8 cellular contexts compared by ENCODE assay signal in the genomic region with DNA sequence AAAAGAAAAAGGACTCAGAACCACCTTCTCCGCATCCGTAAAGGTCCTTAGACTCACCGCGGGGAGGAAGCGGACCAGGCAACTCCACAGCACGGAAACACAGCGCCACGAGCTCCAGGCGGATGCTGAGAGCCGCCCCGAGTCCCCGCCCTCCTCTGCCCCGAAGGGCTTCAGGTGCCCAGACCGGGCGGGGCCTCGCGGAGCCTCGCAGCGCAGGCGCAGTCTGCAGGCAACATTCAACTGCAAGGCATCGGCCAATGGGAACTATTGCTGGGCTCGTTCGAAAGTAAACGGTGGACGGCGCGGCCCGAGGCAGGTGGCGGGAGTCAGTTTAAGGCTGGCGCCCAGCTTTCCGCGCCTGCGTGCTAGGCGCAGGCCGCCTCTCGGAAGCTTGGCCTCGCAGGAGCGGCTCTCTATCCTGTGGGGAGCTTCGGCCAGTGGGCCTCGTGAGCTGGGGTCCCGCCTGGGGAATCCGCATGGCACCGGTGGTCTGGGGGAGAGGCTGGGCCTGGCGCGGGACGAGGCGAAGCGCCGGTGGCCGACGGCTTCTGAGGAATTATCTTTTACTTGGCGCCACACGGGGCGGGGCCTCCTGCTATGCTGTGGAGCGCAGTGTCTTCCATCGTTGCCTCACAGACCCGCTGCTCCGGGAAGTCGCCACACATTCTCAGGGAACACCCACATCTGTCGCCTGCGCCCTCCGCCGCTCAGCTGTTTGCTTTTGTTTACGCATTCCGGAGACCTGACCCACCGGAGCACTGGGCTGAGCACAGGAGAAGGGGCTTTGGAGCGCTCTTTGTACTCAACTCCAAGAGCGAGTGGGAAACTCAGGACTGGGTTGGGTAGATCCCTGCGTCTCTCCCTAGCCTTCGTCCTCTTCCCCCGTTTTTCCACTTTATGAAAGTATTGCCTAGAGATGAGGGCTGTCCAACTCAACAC. TPM values are rescaled to one million over a fixed set of nuclear protein-coding genes. Genes with fewer than 3 reads are reported as not detected.
DNase-seq lines count a peak whose midpoint lies in the region; ATAC-seq and TF ChIP-seq lines count a peak whose summit lies in the region.

A gene with protein sequence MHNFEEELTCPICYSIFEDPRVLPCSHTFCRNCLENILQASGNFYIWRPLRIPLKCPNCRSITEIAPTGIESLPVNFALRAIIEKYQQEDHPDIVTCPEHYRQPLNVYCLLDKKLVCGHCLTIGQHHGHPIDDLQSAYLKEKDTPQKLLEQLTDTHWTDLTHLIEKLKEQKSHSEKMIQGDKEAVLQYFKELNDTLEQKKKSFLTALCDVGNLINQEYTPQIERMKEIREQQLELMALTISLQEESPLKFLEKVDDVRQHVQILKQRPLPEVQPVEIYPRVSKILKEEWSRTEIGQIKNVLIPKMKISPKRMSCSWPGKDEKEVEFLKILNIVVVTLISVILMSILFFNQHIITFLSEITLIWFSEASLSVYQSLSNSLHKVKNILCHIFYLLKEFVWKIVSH (minus strand): TSS at position 127 of the 939 bp plus-strand sequence. CDS start 10,603 bp downstream, outside the sequence.

- H3K9me3 ChIP-seq in NT2/D1 (ENCODE audit: insufficient read depth, low read length): no peaks in the 10 kb centered on the region
- H3K9me3 ChIP-seq in esophagus (ENCODE audit: control insufficient read depth in 2 of 2, insufficient read depth in 1 of 2, low read depth in 1 of 2, low read length in 1 of 2): peaks cover 0 to 6% of the 10 kb centered on the region in 2 donors
- H3K9me3 ChIP-seq in mucosa of stomach (ENCODE audit: control insufficient read depth, low read length): no peaks in the 10 kb centered on the region

- peak; percentile 95 for DNase-seq in NT2/D1 (ENCODE audit: low read depth, low spot score)
- peak; percentile 95 for DNase-seq in activated T-cell treated with anti-CD3 and anti-CD28 coated beads, Interleukin-2, amount 50 U/mL, for 1 hour
- peak; percentile 85 to 92 for DNase-seq in stimulated activated CD8-positive, alpha-beta memory T cell treated with anti-CD3 and anti-CD28 coated beads, Interleukin-4, amount 100 ng/mL, for 4 hours (ENCODE audit: low read depth in 2 of 2, low spot score in 1 of 2)

- peak; percentile 19; the same call in 1 of the 2 replicates for TF ChIP-seq CTCF in 22Rv1 (IDR thresholded peaks at IDR 0.05)

- no peaks in the 10 kb centered on the region for H3K4me1 ChIP-seq in NT2/D1 (ENCODE audit: insufficient read depth, insufficient read length)
- H3K4me1 ChIP-seq in esophagus (ENCODE audit: control insufficient read depth in 2 of 2, insufficient read depth in 2 of 2, low read length in 1 of 2): peaks cover 4% of the 10 kb centered on the region in 2 donors
- peaks cover 6% of the 10 kb centered on the region for H3K4me1 ChIP-seq in mucosa of stomach (ENCODE audit: control insufficient read depth, insufficient read depth, low read length)

- WGBS in esophagus, 2 donors: 17 to 23% methylated on average over 70 to 71 of the region's 71 CpGs

- H3K4me3 ChIP-seq in NT2/D1 (ENCODE audit: insufficient read length, low read depth): peak within 1 kb of the TSS; percentile 89
- peak within 1 kb of the TSS; percentile 81 to 93 for H3K4me3 ChIP-seq in esophagus (ENCODE audit: low read depth in 1 of 2, low read length in 2 of 2)
- H3K4me3 ChIP-seq in mucosa of stomach (ENCODE audit: low read length): peak within 1 kb of the TSS; percentile 82

- ATAC-seq in GM18870 (IDR thresholded peaks at IDR 0.05; ENCODE audit: unreplicated experiment) (peak; percentile 85), HG03135 (IDR thresholded peaks at IDR 0.05; ENCODE audit: unreplicated experiment) (peak; percentile 96)

- H3K36me3 ChIP-seq in NT2/D1 (ENCODE audit: insufficient read depth, insufficient read length, low read length) (peaks cover 34% of the 10 kb centered on the region), esophagus (ENCODE audit: control insufficient read depth in 2 of 2, insufficient read depth in 2 of 2, low read length in 1 of 2) (peaks cover 0 to 3% of the 10 kb centered on the region in 2 donors), mucosa of stomach (ENCODE audit: control insufficient read depth, insufficient read depth, low read length) (no peaks in the 10 kb centered on the region)

- H3K9ac ChIP-seq in NT2/D1 (ENCODE audit: insufficient read length, low read depth) (peak within 1 kb of the TSS; percentile 95), mucosa of stomach (ENCODE audit: low read length) (peak within 1 kb of the TSS; percentile 75)

- H3K27ac ChIP-seq in 22Rv1 (peak within 1 kb of the TSS; percentile 99), esophagus (ENCODE audit: low read depth in 2 of 2, low read length in 1 of 2) (peak within 1 kb of the TSS; percentile 95 to 97)

- H3K27me3 ChIP-seq in NT2/D1 (ENCODE audit: insufficient read depth, insufficient read length) (no peaks in the 10 kb centered on the region), esophagus (ENCODE audit: control insufficient read depth in 1 of 2, insufficient read depth in 2 of 2, low read length in 2 of 2) (no peaks in the 10 kb centered on the region), mucosa of stomach (ENCODE audit: control insufficient read depth, insufficient read depth, low read length) (no peaks in the 10 kb centered on the region)

RNA-seq across cellular contexts. Expression of the gene that starts here (rescaled TPM):
- polyA plus RNA-seq in esophagus: 1 to 10 TPM; 2.5 to 3.5 TPM

Comparison
In these comparisons a context has a peak if more than half of its experiments do, and no peak if none do; other contexts are left out.
1. Peak in every context shown above with its lines: DNase-seq, ATAC-seq, H3K4me3 ChIP-seq and H3K27ac ChIP-seq.